In the genomic region with DNA sequence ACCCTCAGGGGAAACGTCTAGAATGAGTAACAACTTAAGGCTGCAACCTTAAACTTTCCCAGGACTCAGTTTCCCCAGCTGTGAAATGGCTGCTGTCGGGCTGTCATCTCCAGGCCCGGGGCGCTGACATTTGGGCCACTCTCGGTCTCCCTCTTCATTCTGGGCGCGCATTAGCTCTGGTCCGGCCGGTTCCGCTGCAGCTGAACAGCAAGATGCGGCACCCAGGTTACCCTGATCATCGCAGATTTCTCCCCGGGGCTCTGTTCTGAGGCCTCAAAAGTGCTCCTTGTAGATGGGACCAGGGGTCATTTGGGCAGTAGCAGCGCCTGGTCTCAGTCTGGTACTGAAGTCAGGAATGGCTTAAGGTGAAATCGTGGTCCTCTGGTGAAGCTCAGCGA, we compare ENCODE assay signal across 9 cellular contexts. TPM values are rescaled to one million over a fixed set of nuclear protein-coding genes. Genes with fewer than 3 reads are reported as not detected.
DNase-seq lines count a peak whose midpoint lies in the region; ATAC-seq and TF ChIP-seq lines count a peak whose summit lies in the region.
"Had no signal": no experiment of that assay in that cellular context is flagged by ENCODE, and none has a peak within 500 bp of the region (broad histone marks: within the 10 kb centered on the region; RNA-seq: fewer than 3 reads in every experiment).

No MANE protein-coding gene starts in this region.

- no peaks in the 10 kb centered on the region for H3K36me3 Mint-ChIP-seq in CD4-positive, CD25-positive, alpha-beta regulatory T cell
- peaks cover 9% of the 10 kb centered on the region for H3K36me3 Mint-ChIP-seq in natural killer cell treated with Interleukin-12 subunit alpha and Interleukin-12 subunit beta and Interleukin-15 and Interleukin-18, amount 100 ng/mL, for 72 hours

- H3K27ac ChIP-seq in CD4-positive, CD25-positive, alpha-beta regulatory T cell (ENCODE audit: insufficient read depth, low read length, poor library complexity, severe bottlenecking): no peak overlapping the region
- peak overlapping the region; percentile 79 for H3K27ac ChIP-seq in KOPT-K1 (ENCODE audit: low read depth, low read length, poor library complexity, severe bottlenecking)
- peak overlapping the region; percentile 66 to 90 for H3K27ac ChIP-seq in coronary artery
- H3K27ac ChIP-seq: colonic mucosa had no signal

- peak overlapping the region; percentile 71 to 89 (median 82) for H3K4me3 Mint-ChIP-seq in CD4-positive, CD25-positive, alpha-beta regulatory T cell
- H3K4me3 Mint-ChIP-seq in natural killer cell treated with Interleukin-12 subunit alpha and Interleukin-12 subunit beta and Interleukin-15 and Interleukin-18, amount 100 ng/mL, for 72 hours: peak overlapping the region; percentile 58

- no peaks in the 10 kb centered on the region for H3K36me3 ChIP-seq in CD4-positive, CD25-positive, alpha-beta regulatory T cell (ENCODE audit: control insufficient read depth, insufficient read depth, low read length)
- H3K36me3 ChIP-seq in KOPT-K1 (ENCODE audit: insufficient read depth, low read length): no peaks in the 10 kb centered on the region
- H3K36me3 ChIP-seq: colonic mucosa had no signal

- DNase-seq in CD4-positive, CD25-positive, alpha-beta regulatory T cell: no peak
- DNase-seq in coronary artery (ENCODE audit: low spot score) (no peak), globus pallidus (ENCODE audit: low spot score) (no peak)
- DNase-seq in natural killer cell treated with Interleukin-12 subunit alpha and Interleukin-12 subunit beta and Interleukin-15 and Interleukin-18, amount 100 ng/mL, for 72 hours (ENCODE audit: low spot score): no peak
- no peak for DNase-seq in stimulated activated naive CD4-positive, alpha-beta T cell treated with Interleukin-2 at 50 U/mL for 16 hours (lab: John Stamatoyannopoulos, UW)

- peaks cover 0 to 13% (median 3%) of the 10 kb centered on the region in 4 donors for H3K4me1 Mint-ChIP-seq in CD4-positive, CD25-positive, alpha-beta regulatory T cell
- H3K4me1 Mint-ChIP-seq in natural killer cell treated with Interleukin-12 subunit alpha and Interleukin-12 subunit beta and Interleukin-15 and Interleukin-18, amount 100 ng/mL, for 72 hours (ENCODE audit: low read depth in 2 of 2): peaks cover 0 to 8% of the 10 kb centered on the region in 2 donors

- peaks cover 51% of the 10 kb centered on the region for H3K27me3 Mint-ChIP-seq in CD4-positive, CD25-positive, alpha-beta regulatory T cell
- peaks cover 23 to 26% of the 10 kb centered on the region in 2 donors for H3K27me3 Mint-ChIP-seq in natural killer cell treated with Interleukin-12 subunit alpha and Interleukin-12 subunit beta and Interleukin-15 and Interleukin-18, amount 100 ng/mL, for 72 hours

- H3K9me3 Mint-ChIP-seq in CD4-positive, CD25-positive, alpha-beta regulatory T cell: peaks cover 0 to 6% (median 0%) of the 10 kb centered on the region in 7 donors
- no peaks in the 10 kb centered on the region for H3K9me3 Mint-ChIP-seq in natural killer cell treated with Interleukin-12 subunit alpha and Interleukin-12 subunit beta and Interleukin-15 and Interleukin-18, amount 100 ng/mL, for 72 hours

- ATAC-seq in CD4-positive, CD25-positive, alpha-beta regulatory T cell (ENCODE audit: low read depth in 2 of 2): no peak
- no peak for ATAC-seq in natural killer cell treated with Interleukin-12 subunit alpha and Interleukin-12 subunit beta and Interleukin-15 and Interleukin-18, amount 100 ng/mL, for 72 hours
- ATAC-seq in HG03045 (IDR thresholded peaks at IDR 0.05; ENCODE audit: unreplicated experiment) (no peak), GM19035 (IDR thresholded peaks at IDR 0.05; ENCODE audit: unreplicated experiment) (no peak)

- peaks cover 5% of the 10 kb centered on the region for H3K27me3 ChIP-seq in CD4-positive, CD25-positive, alpha-beta regulatory T cell (ENCODE audit: control insufficient read depth, insufficient read depth, low read length)
- H3K27me3 ChIP-seq: colonic mucosa had no signal

- H3K4me1 ChIP-seq in CD4-positive, CD25-positive, alpha-beta regulatory T cell (ENCODE audit: control insufficient read depth, insufficient read depth, low read length, poor library complexity, severe bottlenecking): peaks cover 16% of the 10 kb centered on the region
- H3K4me1 ChIP-seq: colonic mucosa had no signal

- H3K4me3 ChIP-seq in CD4-positive, CD25-positive, alpha-beta regulatory T cell (ENCODE audit: low read depth, low read length): no peak overlapping the region
- H3K4me3 ChIP-seq in coronary artery: peak overlapping the region; percentile 90

- peaks cover 0 to 4% of the 10 kb centered on the region in 2 experiments for H3K9me3 ChIP-seq in CD4-positive, CD25-positive, alpha-beta regulatory T cell (ENCODE audit: control insufficient read depth in 2 of 2, low read length in 2 of 2)
- peaks cover 4% of the 10 kb centered on the region for H3K9me3 ChIP-seq in KOPT-K1 (ENCODE audit: insufficient read depth, low read length, poor library complexity, severe bottlenecking)
- H3K9me3 ChIP-seq: colonic mucosa had no signal

- no peak overlapping the region for H3K27ac Mint-ChIP-seq in CD4-positive, CD25-positive, alpha-beta regulatory T cell
- H3K27ac Mint-ChIP-seq in natural killer cell treated with Interleukin-12 subunit alpha and Interleukin-12 subunit beta and Interleukin-15 and Interleukin-18, amount 100 ng/mL, for 72 hours: no peak overlapping the region

- no peak for TF ChIP-seq CTCF in coronary artery (IDR thresholded peaks at IDR 0.05)

RNA-seq across cellular contexts. Expression of a gene that starts 0.9 kb away (rescaled TPM):
- 2.0 TPM for total RNA-seq in CD4-positive, CD25-positive, alpha-beta regulatory T cell
- polyA plus RNA-seq in CD4-positive, CD25-positive, alpha-beta regulatory T cell: under 1 TPM; 0.35 to 0.98 (median 0.53) TPM
- under 1 TPM; 0.33 to 0.69 TPM for total RNA-seq in natural killer cell treated with Interleukin-12 subunit alpha and Interleukin-12 subunit beta and Interleukin-15 and Interleukin-18, amount 100 ng/mL, for 72 hours

RNA-seq across cellular contexts. Expression of a gene that starts 57.8 kb away (rescaled TPM):
- 83.2 TPM for total RNA-seq in CD4-positive, CD25-positive, alpha-beta regulatory T cell
- polyA plus RNA-seq in CD4-positive, CD25-positive, alpha-beta regulatory T cell: 1 to 10 TPM; 5.0 to 7.9 (median 7.8) TPM
- 10 to 100 TPM; 28.4 to 48.6 TPM for total RNA-seq in natural killer cell treated with Interleukin-12 subunit alpha and Interleukin-12 subunit beta and Interleukin-15 and Interleukin-18, amount 100 ng/mL, for 72 hours
